ENCODE assay signal across 1 cellular context in the genomic region with DNA sequence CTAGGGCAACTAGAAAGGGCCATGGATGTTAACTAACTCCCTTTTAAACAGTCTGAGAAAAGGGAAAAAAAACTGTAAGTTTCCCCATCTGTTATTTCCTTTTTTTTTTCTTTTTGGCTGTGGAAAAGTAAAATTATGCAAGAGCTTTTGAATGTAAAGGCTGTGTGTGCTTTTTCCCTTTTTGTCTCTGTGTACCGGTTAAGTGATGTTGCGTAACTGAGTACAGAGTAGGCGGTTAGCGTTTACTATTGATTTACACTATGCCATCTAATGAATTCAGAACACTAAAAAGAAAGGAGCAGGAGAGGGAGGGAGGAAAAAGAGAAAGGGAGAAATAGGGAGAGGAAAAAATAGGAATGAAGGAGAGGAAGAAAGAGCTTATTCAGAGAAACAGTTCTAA.
TF ChIP-seq lines count a peak whose summit lies in the region.

No MANE protein-coding gene starts in this region.

TF ChIP-seq in HepG2, 621 proteins besides CTCF, POLR2A, EP300 and RAD21 (continued from another document and continues in another):
- TF ChIP-seq, protein P1, sequence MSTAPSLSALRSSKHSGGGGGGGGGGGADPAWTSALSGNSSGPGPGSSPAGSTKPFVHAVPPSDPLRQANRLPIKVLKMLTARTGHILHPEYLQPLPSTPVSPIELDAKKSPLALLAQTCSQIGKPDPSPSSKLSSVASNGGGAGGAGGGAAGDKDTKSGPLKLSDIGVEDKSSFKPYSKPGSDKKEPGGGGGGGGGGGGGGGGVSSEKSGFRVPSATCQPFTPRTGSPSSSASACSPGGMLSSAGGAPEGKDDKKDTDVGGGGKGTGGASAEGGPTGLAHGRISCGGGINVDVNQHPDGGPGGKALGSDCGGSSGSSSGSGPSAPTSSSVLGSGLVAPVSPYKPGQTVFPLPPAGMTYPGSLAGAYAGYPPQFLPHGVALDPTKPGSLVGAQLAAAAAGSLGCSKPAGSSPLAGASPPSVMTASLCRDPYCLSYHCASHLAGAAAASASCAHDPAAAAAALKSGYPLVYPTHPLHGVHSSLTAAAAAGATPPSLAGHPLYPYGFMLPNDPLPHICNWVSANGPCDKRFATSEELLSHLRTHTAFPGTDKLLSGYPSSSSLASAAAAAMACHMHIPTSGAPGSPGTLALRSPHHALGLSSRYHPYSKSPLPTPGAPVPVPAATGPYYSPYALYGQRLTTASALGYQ (CRISPR knock-in tag; IDR thresholded peaks at IDR 0.05) = 0 out of 2 replicates have a peak, but pooled peaks have one; percentile 24
- TF ChIP-seq, protein P2, sequence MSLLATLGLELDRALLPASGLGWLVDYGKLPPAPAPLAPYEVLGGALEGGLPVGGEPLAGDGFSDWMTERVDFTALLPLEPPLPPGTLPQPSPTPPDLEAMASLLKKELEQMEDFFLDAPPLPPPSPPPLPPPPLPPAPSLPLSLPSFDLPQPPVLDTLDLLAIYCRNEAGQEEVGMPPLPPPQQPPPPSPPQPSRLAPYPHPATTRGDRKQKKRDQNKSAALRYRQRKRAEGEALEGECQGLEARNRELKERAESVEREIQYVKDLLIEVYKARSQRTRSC (CRISPR knock-in tag; IDR thresholded peaks at IDR 0.05; ENCODE audit: low read depth) = no peak
- TF ChIP-seq ISL2 (CRISPR knock-in tag; IDR thresholded peaks at IDR 0.05) (peak; percentile 77), HDAC2 (CRISPR knock-in tag; IDR thresholded peaks at IDR 0.05) (0 out of 2 replicates have a peak, but pooled peaks have one; percentile 36), ARNT (IDR thresholded peaks at IDR 0.05) (no peak), ZFY (CRISPR knock-in tag; IDR thresholded peaks at IDR 0.05) (no peak), ZMYM3 (CRISPR knock-in tag; IDR thresholded peaks at IDR 0.05) (peak; percentile 80), IRF2 (CRISPR knock-in tag; IDR thresholded peaks at IDR 0.05) (peak; percentile 41; the same call in 1 of the 2 replicates), ELF1 (CRISPR knock-in tag; IDR thresholded peaks at IDR 0.05) (no peak), STAG1 (CRISPR knock-in tag; IDR thresholded peaks at IDR 0.05) (0 out of 2 replicates have a peak, but pooled peaks have one; percentile 6), ATRX (CRISPR knock-in tag; IDR thresholded peaks at IDR 0.05; ENCODE audit: borderline replicate concordance) (no peak), FOXJ3 (CRISPR knock-in tag; IDR thresholded peaks at IDR 0.05; ENCODE audit: borderline replicate concordance) (peak; percentile 40; the same call in 1 of the 2 replicates), ZNF10 (CRISPR knock-in tag; IDR thresholded peaks at IDR 0.05; ENCODE audit: borderline replicate concordance, low read depth) (no peak), SOX6 (IDR thresholded peaks at IDR 0.05) (no peak), SOX6 (CRISPR knock-in tag; IDR thresholded peaks at IDR 0.05) (peak; percentile 77), ZFP36 (IDR thresholded peaks at IDR 0.05; ENCODE audit: borderline replicate concordance, low read depth, low read length, partially characterized antibody) (peak; percentile 75), ONECUT2 (CRISPR knock-in tag; IDR thresholded peaks at IDR 0.05) (peak; percentile 80), CREM (IDR thresholded peaks at IDR 0.05) (no peak), CREM (CRISPR knock-in tag; IDR thresholded peaks at IDR 0.05) (no peak), CEBPB (IDR thresholded peaks at IDR 0.05; ENCODE audit: borderline replicate concordance, low read depth, low read length) (peak; percentile 94), ZNF331 (CRISPR knock-in tag; IDR thresholded peaks at IDR 0.05) (peak; percentile 51; the same call in 1 of the 2 replicates), SOX5 (CRISPR knock-in tag; IDR thresholded peaks at IDR 0.05; ENCODE audit: borderline replicate concordance) (peak; percentile 44; the same call in 1 of the 2 replicates), POGZ (CRISPR knock-in tag; IDR thresholded peaks at IDR 0.05) (peak; percentile 84), FOXP1 (IDR thresholded peaks at IDR 0.05) (no peak), FOXP1 (CRISPR knock-in tag; IDR thresholded peaks at IDR 0.05) (0 out of 2 replicates have a peak, but pooled peaks have one; percentile 36), THAP11 (CRISPR knock-in tag; IDR thresholded peaks at IDR 0.05) (peak; percentile 37; the same call in 1 of the 2 replicates), CENPX (CRISPR knock-in tag; IDR thresholded peaks at IDR 0.05) (no peak), REXO4 (CRISPR knock-in tag; IDR thresholded peaks at IDR 0.05; ENCODE audit: borderline replicate concordance) (no peak), ZMYM2 (CRISPR knock-in tag; IDR thresholded peaks at IDR 0.05) (0 out of 2 replicates have a peak, but pooled peaks have one; percentile 58), SMAD3 (CRISPR knock-in tag; IDR thresholded peaks at IDR 0.05) (no peak), ZNF878 (CRISPR knock-in tag; IDR thresholded peaks at IDR 0.05) (no peak), CEBPG (CRISPR knock-in tag; IDR thresholded peaks at IDR 0.05) (peak; percentile 97), THYN1 (CRISPR knock-in tag; IDR thresholded peaks at IDR 0.05; ENCODE audit: borderline replicate concordance, low read depth) (no peak), ZBTB3 (CRISPR knock-in tag; IDR thresholded peaks at IDR 0.05; ENCODE audit: borderline replicate concordance, low read depth) (no peak), RCOR2 (CRISPR knock-in tag; IDR thresholded peaks at IDR 0.05) (peak; percentile 66; the same call in 1 of the 2 replicates), ZNF83 (CRISPR knock-in tag; IDR thresholded peaks at IDR 0.05; ENCODE audit: borderline replicate concordance) (no peak), ATF1 (CRISPR knock-in tag; IDR thresholded peaks at IDR 0.05) (no peak), SMYD3 (CRISPR knock-in tag; IDR thresholded peaks at IDR 0.05) (no peak), SOX13 (IDR thresholded peaks at IDR 0.05) (no peak), SOX13 (CRISPR knock-in tag; conservative IDR thresholded peaks at IDR 0.05 in 1 of 2, IDR thresholded peaks at IDR 0.05 in 1 of 2) (peak in 1 of 2 experiments; percentile 63; a peak in 1 of 4 replicates), BCL6 (CRISPR knock-in tag; IDR thresholded peaks at IDR 0.05) (peak; percentile 38; the same call in 1 of the 2 replicates), HDAC1 (CRISPR knock-in tag; IDR thresholded peaks at IDR 0.05) (peak; percentile 40; the same call in 1 of the 2 replicates), ZNF552 (CRISPR knock-in tag; IDR thresholded peaks at IDR 0.05; ENCODE audit: borderline replicate concordance) (no peak), KDM1A (CRISPR knock-in tag; IDR thresholded peaks at IDR 0.05) (peak; percentile 78; the same call in 1 of the 2 replicates)
- TF ChIP-seq, protein P3, sequence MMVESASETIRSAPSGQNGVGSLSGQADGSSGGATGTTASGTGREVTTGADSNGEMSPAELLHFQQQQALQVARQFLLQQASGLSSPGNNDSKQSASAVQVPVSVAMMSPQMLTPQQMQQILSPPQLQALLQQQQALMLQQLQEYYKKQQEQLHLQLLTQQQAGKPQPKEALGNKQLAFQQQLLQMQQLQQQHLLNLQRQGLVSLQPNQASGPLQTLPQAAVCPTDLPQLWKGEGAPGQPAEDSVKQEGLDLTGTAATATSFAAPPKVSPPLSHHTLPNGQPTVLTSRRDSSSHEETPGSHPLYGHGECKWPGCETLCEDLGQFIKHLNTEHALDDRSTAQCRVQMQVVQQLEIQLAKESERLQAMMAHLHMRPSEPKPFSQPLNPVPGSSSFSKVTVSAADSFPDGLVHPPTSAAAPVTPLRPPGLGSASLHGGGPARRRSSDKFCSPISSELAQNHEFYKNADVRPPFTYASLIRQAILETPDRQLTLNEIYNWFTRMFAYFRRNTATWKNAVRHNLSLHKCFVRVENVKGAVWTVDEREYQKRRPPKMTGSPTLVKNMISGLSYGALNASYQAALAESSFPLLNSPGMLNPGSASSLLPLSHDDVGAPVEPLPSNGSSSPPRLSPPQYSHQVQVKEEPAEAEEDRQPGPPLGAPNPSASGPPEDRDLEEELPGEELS (CRISPR knock-in tag; IDR thresholded peaks at IDR 0.05) = peak; percentile 73
- TF ChIP-seq, protein P4, sequence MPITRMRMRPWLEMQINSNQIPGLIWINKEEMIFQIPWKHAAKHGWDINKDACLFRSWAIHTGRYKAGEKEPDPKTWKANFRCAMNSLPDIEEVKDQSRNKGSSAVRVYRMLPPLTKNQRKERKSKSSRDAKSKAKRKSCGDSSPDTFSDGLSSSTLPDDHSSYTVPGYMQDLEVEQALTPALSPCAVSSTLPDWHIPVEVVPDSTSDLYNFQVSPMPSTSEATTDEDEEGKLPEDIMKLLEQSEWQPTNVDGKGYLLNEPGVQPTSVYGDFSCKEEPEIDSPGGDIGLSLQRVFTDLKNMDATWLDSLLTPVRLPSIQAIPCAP (CRISPR knock-in tag; IDR thresholded peaks at IDR 0.05; ENCODE audit: low read depth) = no peak
- TF ChIP-seq, protein P5, sequence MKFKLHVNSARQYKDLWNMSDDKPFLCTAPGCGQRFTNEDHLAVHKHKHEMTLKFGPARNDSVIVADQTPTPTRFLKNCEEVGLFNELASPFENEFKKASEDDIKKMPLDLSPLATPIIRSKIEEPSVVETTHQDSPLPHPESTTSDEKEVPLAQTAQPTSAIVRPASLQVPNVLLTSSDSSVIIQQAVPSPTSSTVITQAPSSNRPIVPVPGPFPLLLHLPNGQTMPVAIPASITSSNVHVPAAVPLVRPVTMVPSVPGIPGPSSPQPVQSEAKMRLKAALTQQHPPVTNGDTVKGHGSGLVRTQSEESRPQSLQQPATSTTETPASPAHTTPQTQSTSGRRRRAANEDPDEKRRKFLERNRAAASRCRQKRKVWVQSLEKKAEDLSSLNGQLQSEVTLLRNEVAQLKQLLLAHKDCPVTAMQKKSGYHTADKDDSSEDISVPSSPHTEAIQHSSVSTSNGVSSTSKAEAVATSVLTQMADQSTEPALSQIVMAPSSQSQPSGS (CRISPR knock-in tag; IDR thresholded peaks at IDR 0.05) = 0 out of 2 replicates have a peak, but pooled peaks have one; percentile 20
- TF ChIP-seq, protein P6, sequence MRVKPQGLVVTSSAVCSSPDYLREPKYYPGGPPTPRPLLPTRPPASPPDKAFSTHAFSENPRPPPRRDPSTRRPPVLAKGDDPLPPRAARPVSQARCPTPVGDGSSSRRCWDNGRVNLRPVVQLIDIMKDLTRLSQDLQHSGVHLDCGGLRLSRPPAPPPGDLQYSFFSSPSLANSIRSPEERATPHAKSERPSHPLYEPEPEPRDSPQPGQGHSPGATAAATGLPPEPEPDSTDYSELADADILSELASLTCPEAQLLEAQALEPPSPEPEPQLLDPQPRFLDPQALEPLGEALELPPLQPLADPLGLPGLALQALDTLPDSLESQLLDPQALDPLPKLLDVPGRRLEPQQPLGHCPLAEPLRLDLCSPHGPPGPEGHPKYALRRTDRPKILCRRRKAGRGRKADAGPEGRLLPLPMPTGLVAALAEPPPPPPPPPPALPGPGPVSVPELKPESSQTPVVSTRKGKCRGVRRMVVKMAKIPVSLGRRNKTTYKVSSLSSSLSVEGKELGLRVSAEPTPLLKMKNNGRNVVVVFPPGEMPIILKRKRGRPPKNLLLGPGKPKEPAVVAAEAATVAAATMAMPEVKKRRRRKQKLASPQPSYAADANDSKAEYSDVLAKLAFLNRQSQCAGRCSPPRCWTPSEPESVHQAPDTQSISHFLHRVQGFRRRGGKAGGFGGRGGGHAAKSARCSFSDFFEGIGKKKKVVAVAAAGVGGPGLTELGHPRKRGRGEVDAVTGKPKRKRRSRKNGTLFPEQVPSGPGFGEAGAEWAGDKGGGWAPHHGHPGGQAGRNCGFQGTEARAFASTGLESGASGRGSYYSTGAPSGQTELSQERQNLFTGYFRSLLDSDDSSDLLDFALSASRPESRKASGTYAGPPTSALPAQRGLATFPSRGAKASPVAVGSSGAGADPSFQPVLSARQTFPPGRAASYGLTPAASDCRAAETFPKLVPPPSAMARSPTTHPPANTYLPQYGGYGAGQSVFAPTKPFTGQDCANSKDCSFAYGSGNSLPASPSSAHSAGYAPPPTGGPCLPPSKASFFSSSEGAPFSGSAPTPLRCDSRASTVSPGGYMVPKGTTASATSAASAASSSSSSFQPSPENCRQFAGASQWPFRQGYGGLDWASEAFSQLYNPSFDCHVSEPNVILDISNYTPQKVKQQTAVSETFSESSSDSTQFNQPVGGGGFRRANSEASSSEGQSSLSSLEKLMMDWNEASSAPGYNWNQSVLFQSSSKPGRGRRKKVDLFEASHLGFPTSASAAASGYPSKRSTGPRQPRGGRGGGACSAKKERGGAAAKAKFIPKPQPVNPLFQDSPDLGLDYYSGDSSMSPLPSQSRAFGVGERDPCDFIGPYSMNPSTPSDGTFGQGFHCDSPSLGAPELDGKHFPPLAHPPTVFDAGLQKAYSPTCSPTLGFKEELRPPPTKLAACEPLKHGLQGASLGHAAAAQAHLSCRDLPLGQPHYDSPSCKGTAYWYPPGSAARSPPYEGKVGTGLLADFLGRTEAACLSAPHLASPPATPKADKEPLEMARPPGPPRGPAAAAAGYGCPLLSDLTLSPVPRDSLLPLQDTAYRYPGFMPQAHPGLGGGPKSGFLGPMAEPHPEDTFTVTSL (CRISPR knock-in tag; IDR thresholded peaks at IDR 0.05; ENCODE audit: borderline replicate concordance) = peak; percentile 52; the same call in 1 of the 2 replicates
- TF ChIP-seq, protein P7, sequence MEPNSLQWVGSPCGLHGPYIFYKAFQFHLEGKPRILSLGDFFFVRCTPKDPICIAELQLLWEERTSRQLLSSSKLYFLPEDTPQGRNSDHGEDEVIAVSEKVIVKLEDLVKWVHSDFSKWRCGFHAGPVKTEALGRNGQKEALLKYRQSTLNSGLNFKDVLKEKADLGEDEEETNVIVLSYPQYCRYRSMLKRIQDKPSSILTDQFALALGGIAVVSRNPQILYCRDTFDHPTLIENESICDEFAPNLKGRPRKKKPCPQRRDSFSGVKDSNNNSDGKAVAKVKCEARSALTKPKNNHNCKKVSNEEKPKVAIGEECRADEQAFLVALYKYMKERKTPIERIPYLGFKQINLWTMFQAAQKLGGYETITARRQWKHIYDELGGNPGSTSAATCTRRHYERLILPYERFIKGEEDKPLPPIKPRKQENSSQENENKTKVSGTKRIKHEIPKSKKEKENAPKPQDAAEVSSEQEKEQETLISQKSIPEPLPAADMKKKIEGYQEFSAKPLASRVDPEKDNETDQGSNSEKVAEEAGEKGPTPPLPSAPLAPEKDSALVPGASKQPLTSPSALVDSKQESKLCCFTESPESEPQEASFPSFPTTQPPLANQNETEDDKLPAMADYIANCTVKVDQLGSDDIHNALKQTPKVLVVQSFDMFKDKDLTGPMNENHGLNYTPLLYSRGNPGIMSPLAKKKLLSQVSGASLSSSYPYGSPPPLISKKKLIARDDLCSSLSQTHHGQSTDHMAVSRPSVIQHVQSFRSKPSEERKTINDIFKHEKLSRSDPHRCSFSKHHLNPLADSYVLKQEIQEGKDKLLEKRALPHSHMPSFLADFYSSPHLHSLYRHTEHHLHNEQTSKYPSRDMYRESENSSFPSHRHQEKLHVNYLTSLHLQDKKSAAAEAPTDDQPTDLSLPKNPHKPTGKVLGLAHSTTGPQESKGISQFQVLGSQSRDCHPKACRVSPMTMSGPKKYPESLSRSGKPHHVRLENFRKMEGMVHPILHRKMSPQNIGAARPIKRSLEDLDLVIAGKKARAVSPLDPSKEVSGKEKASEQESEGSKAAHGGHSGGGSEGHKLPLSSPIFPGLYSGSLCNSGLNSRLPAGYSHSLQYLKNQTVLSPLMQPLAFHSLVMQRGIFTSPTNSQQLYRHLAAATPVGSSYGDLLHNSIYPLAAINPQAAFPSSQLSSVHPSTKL (CRISPR knock-in tag; IDR thresholded peaks at IDR 0.05) = peak; percentile 52; the same call in 1 of the 2 replicates
